Comparison of ENCODE assay signal across 19 cellular contexts in genomic region chr17:18116078-18116477, GRCh38. TPM values are rescaled to one million over a fixed set of nuclear protein-coding genes. Genes with fewer than 3 reads are reported as not detected.
DNase-seq lines count a peak whose midpoint lies in the region; ATAC-seq and TF ChIP-seq lines count a peak whose summit lies in the region.
"Had no signal": no experiment of that assay in that cellular context is flagged by ENCODE, and none has a peak within 500 bp of the region (broad histone marks: within the 10 kb centered on the region; RNA-seq: fewer than 3 reads in every experiment).

No MANE protein-coding gene starts in this region.

- intact Hi-C loops in Right ventricle myocardium inferior (cut with DNase I) (no loop called here), Right ventricle myocardium superior (cut with DNase I) (no loop called here), right lobe of liver (cut with DNase I) (no loop called here), ovary (cut with DNase I) (no loop called here)

- H3K27me3 ChIP-seq in right lobe of liver (no peaks in the 10 kb centered on the region), ovary (no peaks in the 10 kb centered on the region)
- H3K27me3 ChIP-seq: BLaER1 had no signal

- TF ChIP-seq POLR2A in right lobe of liver (IDR thresholded peaks at IDR 0.05), result peak; percentile 1
- no peak for TF ChIP-seq POLR2A in ovary (IDR thresholded peaks at IDR 0.05)

- TF ChIP-seq CTCF in right lobe of liver (IDR thresholded peaks at IDR 0.05) (no peak), ovary (IDR thresholded peaks at IDR 0.05) (no peak)

- DNase-seq in Right ventricle myocardium inferior (ENCODE audit: missing footprints) (peak; percentile 27), Right ventricle myocardium superior (no peak), left lobe of liver (ENCODE audit: low spot score) (peak; percentile 80), right lobe of liver (peak; percentile 31 to 80 (median 80)), ovary (no peak)
- DNase-seq: CD4-positive, CD25-positive, alpha-beta regulatory T cell; CD8-positive, alpha-beta memory T cell; DMS 273 treated with DMSO at 0.1 percent for 48 hours; DMS79; EL; GDM1; HFFc6 had no signal

- TF ChIP-seq EP300 in ovary (IDR thresholded peaks at IDR 0.05), result no peak

- H3K9me3 ChIP-seq in right lobe of liver (no peaks in the 10 kb centered on the region), ovary (no peaks in the 10 kb centered on the region)

- peaks cover 0 to 48% (median 11%) of the 10 kb centered on the region in 4 donors for H3K4me1 ChIP-seq in right lobe of liver
- H3K4me1 ChIP-seq in ovary (ENCODE audit: insufficient read depth), result no peaks in the 10 kb centered on the region
- H3K4me1 ChIP-seq: HAP-1 had no signal

- H3K36me3 ChIP-seq in right lobe of liver (no peaks in the 10 kb centered on the region), ovary (no peaks in the 10 kb centered on the region)
- H3K36me3 ChIP-seq: BLaER1, HAP-1 had no signal

- H3K27ac ChIP-seq in right lobe of liver, result peak overlapping the region; percentile 64 to 83 (median 81)
- H3K27ac ChIP-seq in ovary, result no peak overlapping the region
- H3K27ac ChIP-seq: 22Rv1, BLaER1, C4-2B had no signal

- WGBS in right lobe of liver (ENCODE audit: insufficient coverage, low coverage, low lambda C conversion rate, missing lambda C conversion rate), result 30% methylated on average over 4 of the region's 5 CpGs
- WGBS in ovary, 3 donors, result 82 to 95% (median 90%) methylated on average over 4 to 5 of the region's 5 CpGs

- no peak for ATAC-seq in Right ventricle myocardium inferior
- no peak for ATAC-seq in Right ventricle myocardium superior (ENCODE audit: poor library complexity)
- ATAC-seq in left lobe of liver, result peak; percentile 63
- peak; percentile 21 to 65 (median 56) for ATAC-seq in right lobe of liver
- no peak for ATAC-seq in HG03342 (IDR thresholded peaks at IDR 0.05; ENCODE audit: unreplicated experiment)
- ATAC-seq: GM12878, GM23338 had no signal

- H3K4me3 ChIP-seq in right lobe of liver (peak overlapping the region in 2 of 3 donors; percentile 50 to 61), ovary (no peak overlapping the region)
- H3K4me3 ChIP-seq: BLaER1, GM12878, GM23338, HAP-1 had no signal

RNA-seq across cellular contexts. Expression of gene MYO15A, which starts 7.5 kb away (rescaled TPM):
- total RNA-seq in Right ventricle myocardium inferior (0.51 TPM), Right ventricle myocardium superior (0.11 TPM), left lobe of liver (6.0 TPM), right lobe of liver (1 to 10 TPM in 4 of 6 experiments, under 1 TPM in 2; 0.19 to 6.2 (median 1.5) TPM), ovary (1 to 10 TPM; 1.5 to 5.4 (median 4.7) TPM)
- 1 to 10 TPM; 1.8 to 2.7 TPM for polyA plus RNA-seq in ovary

RNA-seq across cellular contexts. Expression of gene DRG2, which starts 28.3 kb away (rescaled TPM):
- total RNA-seq in Right ventricle myocardium inferior, result 18.8 TPM
- total RNA-seq in Right ventricle myocardium superior, result 20.2 TPM
- total RNA-seq in left lobe of liver, result 13.0 TPM
- 10 to 100 TPM; 10.4 to 28.8 (median 17.3) TPM for total RNA-seq in right lobe of liver
- 10 to 100 TPM; 24.2 to 45.9 (median 42.0) TPM for total RNA-seq in ovary
- polyA plus RNA-seq in ovary, result 10 to 100 TPM; 18.1 to 34.7 TPM

Comparison
In these comparisons a context has a peak if more than half of its experiments do, and no peak if none do; other contexts are left out.
1. DNase-seq: peak in Right ventricle myocardium inferior (single experiment), left lobe of liver (single experiment) and right lobe of liver (3 of 3); none in Right ventricle myocardium superior (single experiment) and ovary (0 of 5).
2. ATAC-seq: peak in left lobe of liver (single experiment) and right lobe of liver (4 of 4); none in Right ventricle myocardium inferior (single experiment), Right ventricle myocardium superior (single experiment) and HG03342 (single experiment).
3. H3K27ac ChIP-seq: peak in right lobe of liver (3 of 3); none in ovary (0 of 2).